16 cellular contexts compared by ENCODE assay signal in the genomic region with DNA sequence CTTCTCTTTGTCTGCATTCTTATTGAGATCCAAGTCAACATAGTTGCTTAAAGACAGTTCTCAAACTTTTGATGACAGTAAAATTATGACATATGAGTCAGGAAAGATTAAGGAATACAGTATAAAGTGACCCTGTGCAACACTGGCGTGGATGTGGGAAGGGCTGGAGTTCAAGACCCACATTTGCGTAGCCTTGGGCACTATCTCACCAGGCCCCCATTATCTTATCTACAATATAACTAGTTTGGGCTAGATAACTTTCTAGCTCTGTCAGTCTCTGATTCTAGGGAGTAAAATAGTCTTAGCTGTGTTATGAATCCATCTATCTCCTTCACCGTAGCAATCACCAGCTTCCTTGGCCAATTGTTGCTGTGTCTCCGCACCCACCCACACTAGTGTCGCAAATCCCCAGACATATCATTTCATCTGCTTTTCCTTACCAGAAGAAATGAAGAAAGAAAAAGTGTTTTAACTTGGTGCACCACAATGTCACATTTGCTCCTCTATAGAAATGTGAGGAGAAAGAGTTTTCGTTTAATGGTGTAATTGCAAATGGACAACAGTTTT. TPM values are rescaled to one million over a fixed set of nuclear protein-coding genes. Genes with fewer than 3 reads are reported as not detected.
"Had no signal": no experiment of that assay in that cellular context is flagged by ENCODE, and none has a peak within 500 bp of the region (broad histone marks: within the 10 kb centered on the region; RNA-seq: fewer than 3 reads in every experiment).

No MANE protein-coding gene starts in this region.

- H3K4me1 Mint-ChIP-seq: central memory CD8-positive, alpha-beta T cell had no signal

- H3K4me3 ChIP-seq: heart right ventricle, stomach, thyroid gland had no signal

- H3K27me3 ChIP-seq: foreskin keratinocyte, heart right ventricle, stomach, thyroid gland had no signal

- H3K27ac Mint-ChIP-seq: activated CD8-positive, alpha-beta T cell treated with anti-CD3 and anti-CD28 coated beads for 36 hours; activated T-helper 1 cell treated with anti-CD3 and anti-CD28 coated beads, Interleukin-12 subunit alpha, Interleukin-12 subunit beta, Interleukin-2, Interleukin-4 antibody, amounts not matched to agents 30 ng/mL and 10 ng/mL and 1 ng/mL, durations not matched to agents 14 hours and 24 hours and 36 hours; endodermal cell had no signal

- H3K36me3 ChIP-seq: heart right ventricle, stomach, thyroid gland had no signal

- H3K9me3 Mint-ChIP-seq: activated CD8-positive, alpha-beta T cell treated with anti-CD3 and anti-CD28 coated beads for 36 hours; activated T-helper 1 cell treated with anti-CD3 and anti-CD28 coated beads, Interleukin-12 subunit alpha, Interleukin-12 subunit beta, Interleukin-2, Interleukin-4 antibody, amounts not matched to agents 30 ng/mL and 10 ng/mL and 1 ng/mL, durations not matched to agents 14 hours and 24 hours and 36 hours; central memory CD8-positive, alpha-beta T cell; endodermal cell had no signal

- H3K27ac ChIP-seq: foreskin keratinocyte, thyroid gland had no signal

- H3K4me1 ChIP-seq: foreskin keratinocyte, thyroid gland had no signal

- H3K4me3 Mint-ChIP-seq: activated CD8-positive, alpha-beta T cell treated with anti-CD3 and anti-CD28 coated beads for 36 hours; activated T-helper 1 cell treated with anti-CD3 and anti-CD28 coated beads, Interleukin-12 subunit alpha, Interleukin-12 subunit beta, Interleukin-2, Interleukin-4 antibody, amounts not matched to agents 30 ng/mL and 10 ng/mL and 1 ng/mL, durations not matched to agents 14 hours and 24 hours and 36 hours; central memory CD8-positive, alpha-beta T cell; endodermal cell had no signal

- ATAC-seq: activated CD8-positive, alpha-beta T cell treated with anti-CD3 and anti-CD28 coated beads for 36 hours; foreskin keratinocyte had no signal

- DNase-seq: activated CD4-positive, alpha-beta T cell treated with anti-CD3 and anti-CD28 coated beads for 1 hour; activated CD8-positive, alpha-beta memory T cell treated with anti-CD3 and anti-CD28 coated beads, Interleukin-2, amount 50 U/mL, for 4 hours; activated CD8-positive, alpha-beta T cell treated with anti-CD3 and anti-CD28 coated beads for 36 hours; activated naive CD4-positive, alpha-beta T cell; endodermal cell; foreskin keratinocyte; islet precursor cell; stomach; T-helper 9 cell; thyroid gland had no signal

- H3K9me3 ChIP-seq: heart right ventricle, stomach, thyroid gland had no signal

RNA-seq across cellular contexts. Expression of gene TM4SF4, which starts 14.9 kb away (rescaled TPM):
- total RNA-seq: activated CD8-positive, alpha-beta T cell treated with anti-CD3 and anti-CD28 coated beads for 36 hours; activated T-helper 1 cell treated with anti-CD3 and anti-CD28 coated beads, Interleukin-12 subunit alpha, Interleukin-12 subunit beta, Interleukin-2, Interleukin-4 antibody, amounts not matched to agents 30 ng/mL and 10 ng/mL and 1 ng/mL, durations not matched to agents 14 hours and 24 hours and 36 hours; dermis microvascular lymphatic vessel endothelial cell; endodermal cell; foreskin keratinocyte; heart right ventricle; SK-MEL-5; skeletal muscle tissue had no signal
- polyA plus RNA-seq: foreskin keratinocyte, heart right ventricle had no signal
